In the genomic region with DNA sequence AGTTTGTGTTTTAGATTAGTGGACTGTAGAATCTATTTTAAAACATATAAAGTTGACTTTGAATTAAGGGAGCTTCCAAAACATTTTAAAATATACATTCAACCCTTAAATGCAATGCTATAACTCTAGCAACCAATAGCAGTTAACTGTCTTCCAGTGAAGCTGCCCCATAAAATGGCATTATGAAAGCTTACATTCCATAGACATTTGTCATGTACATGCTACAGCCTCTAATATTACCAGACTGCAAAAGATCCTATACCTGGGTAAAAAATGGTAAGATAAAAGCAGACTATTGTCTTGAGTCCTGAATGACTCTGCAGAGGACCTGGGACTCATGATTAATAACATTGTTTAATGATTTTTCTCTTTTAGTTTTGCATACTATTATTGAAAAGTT, we compare ENCODE assay signal across 1 cellular context.
TF ChIP-seq lines count a peak whose summit lies in the region.

No MANE protein-coding gene starts in this region.

TF ChIP-seq in IMR-90, 13 proteins besides CTCF, POLR2A, EP300 and RAD21:
- TF ChIP-seq MAZ (IDR thresholded peaks at IDR 0.05; ENCODE audit: borderline replicate concordance, low read depth, low read length), result no peak
- TF ChIP-seq CEBPB (IDR thresholded peaks at IDR 0.05; ENCODE audit: low read depth, low read length), result no peak
- TF ChIP-seq FOS (IDR thresholded peaks at IDR 0.05; ENCODE audit: low read depth, low read length), result no peak
- no peak for TF ChIP-seq MXI1 (IDR thresholded peaks at IDR 0.05; ENCODE audit: borderline replicate concordance, low read depth, low read length)
- no peak for TF ChIP-seq NFE2L2 (IDR thresholded peaks at IDR 0.05; ENCODE audit: low read depth, low read length)
- TF ChIP-seq MAFK (IDR thresholded peaks at IDR 0.05; ENCODE audit: low read depth, low read length), result no peak
- TF ChIP-seq RFX5 (IDR thresholded peaks at IDR 0.05; ENCODE audit: low read depth, low read length), result no peak
- TF ChIP-seq, protein P1, sequence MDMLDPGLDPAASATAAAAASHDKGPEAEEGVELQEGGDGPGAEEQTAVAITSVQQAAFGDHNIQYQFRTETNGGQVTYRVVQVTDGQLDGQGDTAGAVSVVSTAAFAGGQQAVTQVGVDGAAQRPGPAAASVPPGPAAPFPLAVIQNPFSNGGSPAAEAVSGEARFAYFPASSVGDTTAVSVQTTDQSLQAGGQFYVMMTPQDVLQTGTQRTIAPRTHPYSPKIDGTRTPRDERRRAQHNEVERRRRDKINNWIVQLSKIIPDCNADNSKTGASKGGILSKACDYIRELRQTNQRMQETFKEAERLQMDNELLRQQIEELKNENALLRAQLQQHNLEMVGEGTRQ (IDR thresholded peaks at IDR 0.05; ENCODE audit: low read depth, low read length), result no peak
- TF ChIP-seq BHLHE40 (IDR thresholded peaks at IDR 0.05; ENCODE audit: low read depth, low read length), result no peak
- no peak for TF ChIP-seq SMC3 (IDR thresholded peaks at IDR 0.05; ENCODE audit: low read depth, low read length)
- TF ChIP-seq, protein P2, sequence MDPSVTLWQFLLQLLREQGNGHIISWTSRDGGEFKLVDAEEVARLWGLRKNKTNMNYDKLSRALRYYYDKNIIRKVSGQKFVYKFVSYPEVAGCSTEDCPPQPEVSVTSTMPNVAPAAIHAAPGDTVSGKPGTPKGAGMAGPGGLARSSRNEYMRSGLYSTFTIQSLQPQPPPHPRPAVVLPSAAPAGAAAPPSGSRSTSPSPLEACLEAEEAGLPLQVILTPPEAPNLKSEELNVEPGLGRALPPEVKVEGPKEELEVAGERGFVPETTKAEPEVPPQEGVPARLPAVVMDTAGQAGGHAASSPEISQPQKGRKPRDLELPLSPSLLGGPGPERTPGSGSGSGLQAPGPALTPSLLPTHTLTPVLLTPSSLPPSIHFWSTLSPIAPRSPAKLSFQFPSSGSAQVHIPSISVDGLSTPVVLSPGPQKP (IDR thresholded peaks at IDR 0.05; ENCODE audit: borderline replicate concordance, low read depth, low read length), result no peak
